ENCODE assay signal across 8 cellular contexts in the genomic region with DNA sequence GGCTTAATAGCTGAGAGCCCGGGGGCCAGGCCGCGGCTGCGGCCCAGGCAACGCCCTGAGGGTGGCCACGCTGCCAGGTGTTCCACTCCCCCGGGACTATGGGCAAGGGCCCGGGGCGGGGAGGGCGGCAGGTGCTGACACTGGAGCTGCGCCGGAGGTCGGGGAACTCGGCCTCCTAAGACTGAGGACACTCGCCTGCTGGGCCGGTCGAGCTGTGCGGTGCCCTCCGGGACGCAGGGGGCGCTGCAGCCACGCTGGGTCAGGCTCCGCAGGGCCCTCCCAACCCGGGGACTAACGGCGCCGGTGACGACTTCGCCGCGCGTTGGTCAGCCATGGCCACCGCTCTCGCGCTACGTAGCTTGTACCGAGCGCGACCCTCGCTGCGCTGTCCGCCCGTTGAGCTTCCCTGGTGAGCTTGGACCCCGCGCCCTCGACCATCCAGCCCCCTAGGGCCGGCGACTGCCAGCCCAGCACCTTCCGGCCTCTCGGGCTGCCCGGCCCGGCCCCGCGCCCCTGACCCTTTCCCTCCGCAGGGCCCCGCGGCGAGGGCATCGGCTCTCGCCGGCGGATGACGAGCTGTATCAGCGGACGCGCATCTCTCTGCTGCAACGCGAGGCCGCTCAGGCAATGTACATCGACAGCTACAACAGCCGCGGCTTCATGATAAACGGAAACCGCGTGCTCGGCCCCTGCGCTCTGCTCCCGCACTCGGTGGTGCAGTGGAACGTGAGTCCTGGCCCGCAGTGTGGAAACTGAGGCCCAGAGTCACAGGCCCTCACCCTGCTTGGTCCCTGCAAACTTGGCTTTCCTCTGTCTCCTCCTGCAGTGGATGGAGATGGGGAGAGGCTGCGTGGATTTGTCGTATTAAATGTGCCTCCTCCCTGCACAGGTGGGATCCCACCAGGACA. TPM values are rescaled to one million over a fixed set of nuclear protein-coding genes. Genes with fewer than 3 reads are reported as not detected.
DNase-seq lines count a peak whose midpoint lies in the region; FAIRE-seq and TF ChIP-seq lines count a peak whose summit lies in the region.

A gene with protein sequence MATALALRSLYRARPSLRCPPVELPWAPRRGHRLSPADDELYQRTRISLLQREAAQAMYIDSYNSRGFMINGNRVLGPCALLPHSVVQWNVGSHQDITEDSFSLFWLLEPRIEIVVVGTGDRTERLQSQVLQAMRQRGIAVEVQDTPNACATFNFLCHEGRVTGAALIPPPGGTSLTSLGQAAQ (plus strand): TSS at position 309 of the 908 bp plus-strand sequence. CDS start 24 bp downstream, at position 333.

- H3K23ac ChIP-seq in H9 (ENCODE audit: insufficient read length, low read depth, low read length): no peak within 1 kb of the TSS

- no peak for FAIRE-seq in frontal cortex (lab: Jason Lieb, UNC)

- peak within 1 kb of the TSS; percentile 53 for H4K5ac ChIP-seq in H9 (ENCODE audit: insufficient read length, low read depth, low read length)

- H3K9me2 ChIP-seq in Loucy (replicated peaks; ENCODE audit: low read depth, low read length): no peaks in the 10 kb centered on the region

- H3K14ac ChIP-seq in H9 (ENCODE audit: insufficient read depth, low read length): peak within 1 kb of the TSS; percentile 89

- H3K27me3 ChIP-seq in H9 (ENCODE audit: insufficient read depth, low read length): no peaks in the 10 kb centered on the region
- no peaks in the 10 kb centered on the region for H3K27me3 ChIP-seq in Loucy (ENCODE audit: insufficient read depth, low read length, poor library complexity, severe bottlenecking)
- no peaks in the 10 kb centered on the region for H3K27me3 ChIP-seq in SJSA1 (replicated peaks)

- no peak within 1 kb of the TSS for H3K56ac ChIP-seq in H9 (ENCODE audit: insufficient read length, low read depth, low read length)

- H3K4me3 Mint-ChIP-seq in H9: peak within 1 kb of the TSS; percentile 91 to 95

- H2AK5ac ChIP-seq in H9 (ENCODE audit: insufficient read length, low read length): no peak within 1 kb of the TSS

- no peak within 1 kb of the TSS for H2BK120ac ChIP-seq in H9 (ENCODE audit: low read depth, low read length, poor library complexity, severe bottlenecking)

- peaks cover 35% of the 10 kb centered on the region; the same call in 1 of the 2 replicates for H3K36me3 ChIP-seq in Loucy (ENCODE audit: insufficient read depth, low read length)
- H3K36me3 ChIP-seq in SJSA1: peaks cover 62% of the 10 kb centered on the region

- H2BK20ac ChIP-seq in H9 (ENCODE audit: low read depth, low read length, poor library complexity, severe bottlenecking): no peak within 1 kb of the TSS

- H3K9me3 Mint-ChIP-seq in H9: no peaks in the 10 kb centered on the region

- H3K18ac ChIP-seq in H9 (ENCODE audit: insufficient read length, low read depth, low read length): peak within 1 kb of the TSS; percentile 92

- DNase-seq in GM03348 (ENCODE audit: low spot score): peak; percentile 95
- peak; percentile 95 for DNase-seq in H9
- DNase-seq in SJSA1 (ENCODE audit: low read depth in 1 of 2, low spot score in 2 of 2): peak; percentile 87 to 91
- DNase-seq in activated naive CD4-positive, alpha-beta T cell (lab: John Stamatoyannopoulos, UW): peak; percentile 83 to 90 (median 86)
- DNase-seq in frontal cortex (ENCODE audit: low spot score in 2 of 2): peak; percentile 88 to 89
- peak; percentile 71 for DNase-seq in non-pigmented ciliary epithelial cell (ENCODE audit: low read depth)
- peak; percentile 89 for DNase-seq in superior temporal gyrus (ENCODE audit: extremely low spot score)

- WGBS in H9 (ENCODE audit: extremely low coverage, insufficient read length, low lambda C conversion rate): no CpG with 5 or more reads among the region's 83 CpGs

- H3K9ac ChIP-seq in H9 (ENCODE audit: extremely low read depth, insufficient read length, low read length): peak within 1 kb of the TSS; percentile 90
- peak within 1 kb of the TSS; percentile 98 for H3K9ac ChIP-seq in Loucy (ENCODE audit: low read depth, low read length, poor library complexity, severe bottlenecking)

- no peaks in the 10 kb centered on the region for H3K9me3 ChIP-seq in H9 (ENCODE audit: control insufficient read depth, low read depth, low read length)
- no peaks in the 10 kb centered on the region for H3K9me3 ChIP-seq in Loucy (ENCODE audit: insufficient read depth, low read depth, low read length)
- no peaks in the 10 kb centered on the region for H3K9me3 ChIP-seq in SJSA1 (replicated peaks)

- no peak within 1 kb of the TSS for H2AFZ ChIP-seq in H9 (ENCODE audit: low read length)
- peak within 1 kb of the TSS; percentile 87 for H2AFZ ChIP-seq in Loucy (ENCODE audit: low read length)

- no peak within 1 kb of the TSS for H2BK12ac ChIP-seq in H9 (ENCODE audit: insufficient read length, low read depth, low read length)

- peak within 1 kb of the TSS; percentile 91 for H3K4me3 ChIP-seq in Loucy (ENCODE audit: low read length, poor library complexity, severe bottlenecking)
- H3K4me3 ChIP-seq in SJSA1: peak within 1 kb of the TSS; percentile 96

- TF ChIP-seq CTCF in H9 (conservative IDR thresholded peaks at IDR 0.05) (peak; percentile 98), Loucy (conservative IDR thresholded peaks at IDR 0.05; ENCODE audit: low read length) (peak; percentile 79)

- no peak within 1 kb of the TSS; the same call in 1 of the 2 replicates for H2BK15ac ChIP-seq in H9 (ENCODE audit: low read depth, low read length)

- H3K4me1 Mint-ChIP-seq in H9: peaks cover 22 to 23% of the 10 kb centered on the region in 2 experiments

- no peak within 1 kb of the TSS for H3T11ph ChIP-seq in H9 (ENCODE audit: low read length)

- H3K79me2 ChIP-seq in H9 (ENCODE audit: insufficient read depth, low read length) (no peaks in the 10 kb centered on the region), Loucy (ENCODE audit: insufficient read depth, low read length) (peaks cover 78% of the 10 kb centered on the region)

- no peaks in the 10 kb centered on the region for H3K79me1 ChIP-seq in H9 (ENCODE audit: insufficient read depth, low read depth, low read length, poor library complexity, severe bottlenecking)

- peaks cover 5% of the 10 kb centered on the region for H4K20me1 ChIP-seq in H9 (ENCODE audit: control insufficient read depth, insufficient read depth, insufficient read length)
- H4K20me1 ChIP-seq in Loucy (ENCODE audit: insufficient read depth, low read length, poor library complexity, severe bottlenecking): peaks cover 72% of the 10 kb centered on the region

- peak within 1 kb of the TSS; percentile 95 to 98 (median 98) for H3K27ac Mint-ChIP-seq in H9

- H2BK5ac ChIP-seq in H9 (ENCODE audit: insufficient read length, low read length): no peak within 1 kb of the TSS

- no peak within 1 kb of the TSS for H4K8ac ChIP-seq in H9 (replicated peaks; ENCODE audit: insufficient read length, low read depth, low read length)

- H3K27me3 Mint-ChIP-seq in H9 (ENCODE audit: low read depth): no peaks in the 10 kb centered on the region; the same call in 1 of the 2 replicates

- H3K27ac ChIP-seq in H9 (ENCODE audit: insufficient read length, low read depth, low read length) (no peak within 1 kb of the TSS), SJSA1 (peak within 1 kb of the TSS; percentile 98)

- peaks cover 3% of the 10 kb centered on the region; the same call in 1 of the 2 replicates for H3F3A ChIP-seq in Loucy (ENCODE audit: low read depth)

- peaks cover 22% of the 10 kb centered on the region for H3K23me2 ChIP-seq in H9 (ENCODE audit: insufficient read length, low read depth, low read length, poor library complexity, severe bottlenecking)

- peak within 1 kb of the TSS; percentile 88 for H3K4me2 ChIP-seq in H9 (ENCODE audit: insufficient read depth, insufficient read length, low read length)
- H3K4me2 ChIP-seq in Loucy (ENCODE audit: low read depth, low read length, poor library complexity, severe bottlenecking): peak within 1 kb of the TSS; percentile 92

- no peaks in the 10 kb centered on the region for H3K4me1 ChIP-seq in H9 (ENCODE audit: insufficient read depth, low read length)
- peaks cover 43% of the 10 kb centered on the region for H3K4me1 ChIP-seq in Loucy (ENCODE audit: insufficient read depth, low read length, poor library complexity, severe bottlenecking)
- H3K4me1 ChIP-seq in SJSA1 (replicated peaks): peaks cover 38% of the 10 kb centered on the region

- peak within 1 kb of the TSS; percentile 34 for H4K91ac ChIP-seq in H9 (ENCODE audit: insufficient read length, low read depth, low read length)

- H3K4ac ChIP-seq in H9 (ENCODE audit: low read depth, low read length): peak within 1 kb of the TSS; percentile 55

- peaks cover 38 to 47% (median 46%) of the 10 kb centered on the region in 3 experiments for H3K36me3 Mint-ChIP-seq in H9 (ENCODE audit: insufficient read depth in 1 of 3, low read depth in 3 of 3)

RNA-seq across cellular contexts. Expression of the gene that starts here (rescaled TPM):
- 39.9 and 40.7 TPM in 2 replicates for total RNA-seq in H9 (2021)
- total RNA-seq in SJSA1 (2014; rRNA removed; shearing (Covaris generic)): 54.3 and 109 TPM in 2 replicates
- 31.8 TPM for total RNA-seq in frontal cortex
